In genomic region chr7:129127601-129128000, GRCh38 we compare ENCODE assay signal across 37 cellular contexts. TPM values are rescaled to one million over a fixed set of nuclear protein-coding genes. Genes with fewer than 3 reads are reported as not detected.
DNase-seq lines count a peak whose midpoint lies in the region; ATAC-seq, FAIRE-seq and TF ChIP-seq lines count a peak whose summit lies in the region.
"Had no signal": no experiment of that assay in that cellular context is flagged by ENCODE, and none has a peak within 500 bp of the region (broad histone marks: within the 10 kb centered on the region; RNA-seq: fewer than 3 reads in every experiment).

No MANE protein-coding gene starts in this region.

- no peak for FAIRE-seq in K562 (lab: Jason Lieb, UNC)
- FAIRE-seq: A204.1, A549, D721Med had no signal

- no peak overlapping the region for H3K4me3 Mint-ChIP-seq in stimulated activated naive B cell treated with anti-CD40 and anti-IgM and Interleukin-4, amounts not matched to agents 10 μg/mL and 1 μg/mL and 100 μg/mL, for 72 hours
- H3K4me3 Mint-ChIP-seq: B cell; CD14-positive monocyte; CD4-positive, alpha-beta memory T cell; CD4-positive, alpha-beta T cell; CD4-positive, CD25-positive, alpha-beta regulatory T cell; CD8-positive, alpha-beta memory T cell; CD8-positive, alpha-beta T cell had no signal

- H3K9me3 ChIP-seq in K562 (replicated peaks; ENCODE audit: control insufficient read depth, insufficient read depth, low read depth, low read length), result no peaks in the 10 kb centered on the region
- no peaks in the 10 kb centered on the region for H3K9me3 ChIP-seq in neuronal stem cell (replicated peaks in 1 of 2; ENCODE audit: control insufficient read depth in 2 of 2, insufficient read depth in 1 of 2, low read depth in 1 of 2, low read length in 2 of 2)
- H3K9me3 ChIP-seq in testis, result no peaks in the 10 kb centered on the region
- H3K9me3 ChIP-seq in upper lobe of right lung, result no peaks in the 10 kb centered on the region
- H3K9me3 ChIP-seq: A549, BE2C, BLaER1, Caco-2 had no signal

- H4K20me1 ChIP-seq in K562 (replicated peaks; ENCODE audit: control insufficient read depth, insufficient read depth, low read length), result no peaks in the 10 kb centered on the region
- H4K20me1 ChIP-seq: BLaER1; BLaER1 treated with 17β-estradiol and CSF1 and Interleukin-3, amounts not matched to agents 10 nM and 100 nM had no signal

- 16% methylated on average over 28 of the region's 28 CpGs for WGBS in K562 (ENCODE audit: insufficient coverage, low coverage, missing lambda C conversion rate)
- no CpG with 5 or more reads among the region's 28 CpGs for WGBS in neuronal stem cell (ENCODE audit: extremely low coverage in 2 of 2, insufficient read length in 2 of 2, insufficient replicate concordance in 1 of 2), 2 donors
- 71 to 87% methylated on average over 27 to 28 of the region's 28 CpGs for WGBS in testis, 2 donors

- no peak for TF ChIP-seq CTCF in K562 (IDR thresholded peaks at IDR 0.05 in 2 of 3, conservative IDR thresholded peaks at IDR 0.05 in 1 of 3; ENCODE audit: insufficient read depth in 2 of 3, low read depth in 1 of 3, low read length in 3 of 3)
- TF ChIP-seq CTCF in testis (IDR thresholded peaks at IDR 0.05), result no peak
- TF ChIP-seq CTCF in upper lobe of right lung (IDR thresholded peaks at IDR 0.05), result no peak

- peak overlapping the region; percentile 78 for H3K23ac ChIP-seq in neuronal stem cell (ENCODE audit: low read depth, low read length, poor library complexity)

- H3K4me3 ChIP-seq in K562 (no peak overlapping the region), neuronal stem cell (ENCODE audit: low read length in 2 of 2) (peak overlapping the region in 1 of 2 donors; percentile 51), testis (peak overlapping the region; percentile 12 to 14), upper lobe of right lung (no peak overlapping the region)
- H3K4me3 ChIP-seq: A549; BLaER1; BLaER1 treated with 17β-estradiol and CSF1 and Interleukin-3, amounts not matched to agents 10 nM and 100 nM had no signal

- peaks cover 12 to 33% of the 10 kb centered on the region in 2 donors for H3K4me1 Mint-ChIP-seq in stimulated activated naive B cell treated with anti-CD40 and anti-IgM and Interleukin-4, amounts not matched to agents 10 μg/mL and 1 μg/mL and 100 μg/mL, for 72 hours
- H3K4me1 Mint-ChIP-seq: CD4-positive, CD25-positive, alpha-beta regulatory T cell; CD8-positive, alpha-beta memory T cell had no signal

- no peak for TF ChIP-seq RAD21 in K562 (CRISPR knock-in tag; conservative IDR thresholded peaks at IDR 0.05 in 1 of 2, IDR thresholded peaks at IDR 0.05 in 1 of 2)

- no peak overlapping the region for H2BK15ac ChIP-seq in neuronal stem cell (ENCODE audit: low read length)

- H3K79me2 ChIP-seq in K562 (ENCODE audit: control insufficient read depth, insufficient read depth, low read length), result no peaks in the 10 kb centered on the region

- no peak overlapping the region for H3K9ac ChIP-seq in K562 (ENCODE audit: insufficient read depth in 1 of 2, low read depth in 2 of 2, low read length in 2 of 2)
- no peak overlapping the region for H3K9ac ChIP-seq in neuronal stem cell (ENCODE audit: low read depth, low read length, poor library complexity)
- H3K9ac ChIP-seq: BLaER1; BLaER1 treated with 17β-estradiol and CSF1 and Interleukin-3, amounts not matched to agents 10 nM and 100 nM had no signal

- H3K4me2 ChIP-seq in K562 (ENCODE audit: insufficient read depth, low read length) (no peak overlapping the region), neuronal stem cell (ENCODE audit: insufficient read depth, low read length, poor library complexity, severe bottlenecking) (no peak overlapping the region)
- H3K4me2 ChIP-seq: A549, BLaER1 had no signal

- no TSS peak for BruUV-seq in K562 (replicated peaks; lab: Mats Ljungman, UMichigan)

- ATAC-seq in K562, result peak; percentile 36
- ATAC-seq in upper lobe of right lung, result peak; percentile 47
- ATAC-seq in GM19467 (IDR thresholded peaks at IDR 0.05; ENCODE audit: unreplicated experiment), result no peak
- no peak for ATAC-seq in stimulated activated naive B cell treated with anti-CD40 and anti-IgM and Interleukin-4, amounts not matched to agents 10 μg/mL and 1 μg/mL and 100 μg/mL, for 72 hours (replicated peaks)
- ATAC-seq: A549; CD8-positive, alpha-beta T cell had no signal

- no peak for TF ChIP-seq EP300 in K562 (IDR thresholded peaks at IDR 0.05; ENCODE audit: low read length)

- H3K4me1 ChIP-seq in K562 (replicated peaks in 1 of 2; ENCODE audit: control insufficient read depth in 2 of 2, insufficient read depth in 2 of 2, low read length in 2 of 2) (peaks cover 0 to 9% of the 10 kb centered on the region in 2 experiments; a peak in 1 of 5 replicates), neuronal stem cell (ENCODE audit: control insufficient read depth in 2 of 2, insufficient read depth in 1 of 2, low read depth in 1 of 2, low read length in 2 of 2) (no peaks in the 10 kb centered on the region), testis (no peaks in the 10 kb centered on the region), upper lobe of right lung (no peaks in the 10 kb centered on the region)
- H3K4me1 ChIP-seq: A549, BE2C, Caco-2 had no signal

- H2BK5ac ChIP-seq in neuronal stem cell (ENCODE audit: low read length), result no peak overlapping the region

- peak overlapping the region; percentile 75 for H3K18ac ChIP-seq in neuronal stem cell (ENCODE audit: low read length)

- no peak for DNase-seq in K562 (ENCODE audit: extremely low read depth in 1 of 4, low spot score in 3 of 4)
- DNase-seq in neuronal stem cell (ENCODE audit: low spot score), result no peak
- no peak for DNase-seq in testis
- DNase-seq in upper lobe of right lung, result no peak
- DNase-seq in NOMO-1 treated with DMSO at 0.1 percent for 48 hours (lab: John Stamatoyannopoulos, UW; ENCODE audit: unreplicated experiment), result no peak
- DNase-seq in NCI-H524 (lab: John Stamatoyannopoulos, UW), result no peak
- DNase-seq in stimulated activated naive B cell treated with anti-CD40 and anti-IgM and Interleukin-4, amounts not matched to agents 10 μg/mL and 1 μg/mL and 100 μg/mL, for 72 hours, result no peak
- DNase-seq: 8988T; ACHN; AML-193; BE2C; C1 segment of cervical spinal cord; Caco-2; Calu3; CD4-positive, alpha-beta memory T cell; CD4-positive, alpha-beta T cell; CD4-positive, CD25-positive, alpha-beta regulatory T cell; CD8-positive, alpha-beta memory T cell; CD8-positive, alpha-beta T cell; COR-L47; DMS 273 treated with DMSO at 0.1 percent for 48 hours; DMS153; DMS53; DMS79; DMS79 treated with DMSO at 0.1 percent for 48 hours; DND-41; EL had no signal

- H3K27me3 ChIP-seq in K562 (ENCODE audit: control insufficient read depth in 2 of 2, insufficient read depth in 2 of 2, low read length in 2 of 2) (peaks cover 44 to 70% of the 10 kb centered on the region in 2 experiments), neuronal stem cell (ENCODE audit: control insufficient read depth in 3 of 3, insufficient read depth in 3 of 3, low read depth in 1 of 3, low read length in 3 of 3) (peaks cover 0 to 20% (median 0%) of the 10 kb centered on the region in 3 experiments), testis (no peaks in the 10 kb centered on the region), upper lobe of right lung (peaks cover 8% of the 10 kb centered on the region)
- H3K27me3 ChIP-seq: BE2C; BLaER1; BLaER1 treated with 17β-estradiol and CSF1 and Interleukin-3, amounts not matched to agents 10 nM and 100 nM had no signal

- H3K79me1 ChIP-seq in neuronal stem cell (ENCODE audit: low read depth, low read length), result no peaks in the 10 kb centered on the region

- peaks cover 2 to 3% of the 10 kb centered on the region in 2 donors for H3K36me3 Mint-ChIP-seq in stimulated activated naive B cell treated with anti-CD40 and anti-IgM and Interleukin-4, amounts not matched to agents 10 μg/mL and 1 μg/mL and 100 μg/mL, for 72 hours
- H3K36me3 Mint-ChIP-seq: CD14-positive monocyte; CD4-positive, alpha-beta memory T cell; CD4-positive, CD25-positive, alpha-beta regulatory T cell; CD8-positive, alpha-beta memory T cell; CD8-positive, alpha-beta T cell had no signal

- no peak overlapping the region for H3K27ac Mint-ChIP-seq in stimulated activated naive B cell treated with anti-CD40 and anti-IgM and Interleukin-4, amounts not matched to agents 10 μg/mL and 1 μg/mL and 100 μg/mL, for 72 hours
- H3K27ac Mint-ChIP-seq: B cell; CD14-positive monocyte; CD4-positive, alpha-beta memory T cell; CD4-positive, alpha-beta T cell; CD4-positive, CD25-positive, alpha-beta regulatory T cell; CD8-positive, alpha-beta memory T cell; CD8-positive, alpha-beta T cell had no signal

- POLR2A ChIA-PET in K562 (lab: Yijun Ruan, JAX), result interaction anchor here (1.1 kb wide), 1 partner anchor 10 kb away, joined by 4 read pairs; no protein-coding TSS in a partner anchor

- CTCF ChIA-PET in K562 (lab: Yijun Ruan, JAX; ENCODE audit: low intra/inter-chr PET ratio), result no interaction called here

- no peak overlapping the region for H3K27ac ChIP-seq in K562 (ENCODE audit: extremely low read depth, low read depth, low read length)
- no peak overlapping the region for H3K27ac ChIP-seq in neuronal stem cell (replicated peaks; ENCODE audit: low read length)
- H3K27ac ChIP-seq in testis, result no peak overlapping the region
- H3K27ac ChIP-seq in upper lobe of right lung, result no peak overlapping the region
- H3K27ac ChIP-seq: 22Rv1; A549; BLaER1; BLaER1 treated with 17β-estradiol and CSF1 and Interleukin-3, amounts not matched to agents 10 nM and 100 nM; C4-2B had no signal

- no peak overlapping the region for H4K8ac ChIP-seq in neuronal stem cell (ENCODE audit: low read depth, low read length)

- H3K36me3 ChIP-seq in K562 (ENCODE audit: control insufficient read depth, insufficient read depth, low read length) (no peaks in the 10 kb centered on the region), neuronal stem cell (replicated peaks in 1 of 2; ENCODE audit: control insufficient read depth in 2 of 2, insufficient read depth in 2 of 2, low read length in 2 of 2) (no peaks in the 10 kb centered on the region), testis (ENCODE audit: low read depth, missing control alignments) (no peaks in the 10 kb centered on the region), upper lobe of right lung (no peaks in the 10 kb centered on the region)
- H3K36me3 ChIP-seq: BE2C; BLaER1; BLaER1 treated with 17β-estradiol and CSF1 and Interleukin-3, amounts not matched to agents 10 nM and 100 nM had no signal

- peaks cover 0 to 2% of the 10 kb centered on the region in 2 donors for H3K9me3 Mint-ChIP-seq in stimulated activated naive B cell treated with anti-CD40 and anti-IgM and Interleukin-4, amounts not matched to agents 10 μg/mL and 1 μg/mL and 100 μg/mL, for 72 hours
- H3K9me3 Mint-ChIP-seq: CD4-positive, alpha-beta memory T cell; CD4-positive, alpha-beta T cell; CD4-positive, CD25-positive, alpha-beta regulatory T cell; CD8-positive, alpha-beta memory T cell; CD8-positive, alpha-beta T cell had no signal

- H4K91ac ChIP-seq in neuronal stem cell (ENCODE audit: low read depth, low read length, poor library complexity), result no peak overlapping the region

- no peak overlapping the region for H2AK5ac ChIP-seq in neuronal stem cell (ENCODE audit: low read depth, low read length)

- H2BK12ac ChIP-seq in neuronal stem cell (ENCODE audit: low read length), result no peak overlapping the region

- H3K4ac ChIP-seq in neuronal stem cell (ENCODE audit: low read length), result no peak overlapping the region

- no peak overlapping the region for H2BK120ac ChIP-seq in neuronal stem cell (ENCODE audit: low read depth, low read length)

- intact Hi-C loops in K562 (cut with micrococcal nuclease) (no loop called here), testis (cut with DNase I; ENCODE audit: low total_unique reads) (no loop called here), upper lobe of right lung (cut with DNase I) (no loop called here)

- in situ Hi-C loops in K562 (cut with MboI), result no loop called here

- TF ChIP-seq POLR2A in K562 (conservative IDR thresholded peaks at IDR 0.05), result no peak
- TF ChIP-seq POLR2A in testis (IDR thresholded peaks at IDR 0.05), result no peak

- H3K9me1 ChIP-seq in K562 (ENCODE audit: control insufficient read depth, insufficient read depth, low read length), result no peaks in the 10 kb centered on the region

- no peak overlapping the region for H2AFZ ChIP-seq in K562 (ENCODE audit: low read depth, low read length)
- no peak overlapping the region for H2AFZ ChIP-seq in neuronal stem cell (ENCODE audit: low read length)

- peak overlapping the region; percentile 33 for H3K14ac ChIP-seq in neuronal stem cell (ENCODE audit: low read length)

- H3K27me3 Mint-ChIP-seq in stimulated activated naive B cell treated with anti-CD40 and anti-IgM and Interleukin-4, amounts not matched to agents 10 μg/mL and 1 μg/mL and 100 μg/mL, for 72 hours, result no peaks in the 10 kb centered on the region
- H3K27me3 Mint-ChIP-seq: B cell; CD4-positive, alpha-beta T cell had no signal

RNA-seq across cellular contexts. Expression of gene TSPAN33, which starts 16.9 kb away (rescaled TPM):
- 1.5 and 3.2 TPM in 2 replicates for total RNA-seq in K562 (2011; cell fraction: chromatin; rRNA removed; ENCODE audit: low replicate concordance)
- 1.3 and 3.2 TPM in 2 replicates for total RNA-seq in K562 (2011; cell fraction: nucleolus; rRNA removed)
- 2.9 and 3.9 TPM in 2 replicates for total RNA-seq in K562 (2011; cell fraction: nucleoplasm; rRNA removed)
- total RNA-seq in K562 (2014; rRNA removed) (0.20 and 0.23 TPM in 2 replicates), K562 (2014; rRNA removed; fragmentation: Illumina TruSeq; extraction: Trizol) (0.19 and 0.25 TPM in 2 replicates), K562 (2015; rRNA removed; fragmentation: Illumina TruSeq; extraction: Trizol) (not detected in 2 replicates), K562 (2021) (0.27 and 0.76 TPM in 2 replicates), testis (10 to 100 TPM; 25.7 to 35.7 TPM), upper lobe of right lung (6.2 TPM)
- polyA plus RNA-seq in K562 (2011; rRNA removed) (1.2 and 1.5 TPM in 2 replicates), K562 (2014; fragmentation: Illumina TruSeq; extraction: Trizol) (0.21 and 0.42 TPM in 2 replicates), K562 (2014; fragmentation: Nextera tagmentation; extraction: Ambion mirVana) (under 1 TPM in 1 of 2 experiments, not detected in 1; 0.03 TPM), K562 (2014; rRNA removed) (0.19 TPM in 1 of 2 replicates, not detected in the other), testis (ENCODE audit: insufficient read depth, low read depth, low replicate concordance) (35.9 TPM)
- polyA plus RNA-seq in K562 (2011; cell fraction: cytosol; rRNA removed), result 1.6 and 1.7 TPM in 2 replicates
- 1.3 and 1.6 TPM in 2 replicates for polyA plus RNA-seq in K562 (2011; cell fraction: nucleus; rRNA removed)
- 0.16 and 0.30 TPM in 2 replicates for polyA plus RNA-seq in K562 (2012)
- 1.1 and 1.6 TPM in 2 replicates for polyA minus RNA-seq in K562 (2011; rRNA and poly(A)+ RNA removed)
- 1.2 and 1.3 TPM in 2 replicates for polyA minus RNA-seq in K562 (2011; cell fraction: cytosol; rRNA and poly(A)+ RNA removed)
- 0.54 and 1.2 TPM in 2 replicates for polyA minus RNA-seq in K562 (2011; cell fraction: nucleus; rRNA and poly(A)+ RNA removed)
- polyA plus RNA-seq in neuronal stem cell (2013, experiment 1 of 2), result 20.1 TPM
- polyA plus RNA-seq in neuronal stem cell (2013, experiment 2 of 2), result 20.5 TPM

Comparison
In these comparisons a context has a peak if more than half of its experiments do, and no peak if none do; other contexts are left out.
1. ATAC-seq: peak in K562 (single experiment) and upper lobe of right lung (single experiment); none in GM19467 (single experiment) and stimulated activated naive B cell treated with anti-CD40 and anti-IgM and Interleukin-4, amounts not matched to agents 10 μg/mL and 1 μg/mL and 100 μg/mL, for 72 hours (0 of 2).
2. H3K4me3 ChIP-seq: peak in testis (2 of 2); none in K562 (single experiment) and upper lobe of right lung (single experiment).